Comparison of ENCODE assay signal across 8 cellular contexts in the genomic region with DNA sequence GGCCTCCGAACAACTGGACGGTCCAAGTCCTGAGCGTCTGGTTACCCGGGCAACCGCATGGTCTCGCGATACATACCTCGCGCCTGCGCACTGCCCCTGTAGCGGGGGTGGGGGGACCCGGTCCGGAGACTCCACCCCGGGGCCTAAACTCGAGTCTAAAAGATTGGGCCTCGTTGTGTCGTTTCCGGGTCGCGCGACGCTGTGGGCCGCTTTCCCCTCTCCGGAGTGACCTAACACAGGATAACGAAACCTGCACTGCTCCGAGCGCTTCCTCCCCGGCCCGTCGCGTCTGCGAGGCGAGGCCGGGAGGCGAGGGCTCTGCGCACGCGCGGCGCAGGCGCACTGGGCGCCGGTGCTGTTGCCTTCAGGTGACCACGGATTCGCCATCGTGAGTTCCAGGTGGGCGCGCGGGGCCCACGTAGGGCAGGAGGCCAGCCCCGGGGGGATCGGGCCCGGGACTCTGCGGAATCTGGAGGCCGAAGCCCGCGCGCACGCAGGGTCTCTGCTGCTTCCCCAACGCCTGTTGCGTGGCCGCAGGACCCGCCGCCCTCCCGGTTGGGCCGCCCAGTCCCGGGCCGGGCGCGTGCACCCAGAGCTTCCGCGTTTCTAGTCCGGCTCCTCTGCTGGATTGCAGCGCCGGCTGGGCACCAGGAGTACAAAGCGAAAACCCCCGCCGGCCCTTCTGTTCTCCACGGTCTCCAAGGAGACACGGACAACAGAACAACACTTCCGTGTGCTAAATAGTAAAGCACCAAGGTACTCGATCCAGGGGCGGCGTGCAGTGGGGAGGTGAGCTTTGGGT. TPM values are rescaled to one million over a fixed set of nuclear protein-coding genes. Genes with fewer than 3 reads are reported as not detected.
DNase-seq lines count a peak whose midpoint lies in the region; ATAC-seq and TF ChIP-seq lines count a peak whose summit lies in the region.

Gene RPP38, plus strand, starts transcription at position 345 of the 802 bp plus-strand sequence. CDS start 5,960 bp downstream, outside the sequence.

- H3K4me2 ChIP-seq in osteoblast (ENCODE audit: insufficient read depth, low read length) = peak within 1 kb of the TSS; percentile 100

- peaks cover 2% of the 10 kb centered on the region for H3K36me3 Mint-ChIP-seq in activated naive CD8-positive, alpha-beta T cell
- H3K36me3 Mint-ChIP-seq in glutamatergic neuron (ENCODE audit: unreplicated experiment) = no peaks in the 10 kb centered on the region

- TF ChIP-seq CTCF in glutamatergic neuron (IDR thresholded peaks at IDR 0.05; ENCODE audit: partially characterized antibody, unreplicated experiment) (no peak), osteoblast (IDR thresholded peaks at IDR 0.05; ENCODE audit: extremely low read depth, low read depth, low read length) (no peak), testis (IDR thresholded peaks at IDR 0.05) (peak in 1 of 3 experiments; percentile 3)

- H3K4me1 Mint-ChIP-seq in activated naive CD8-positive, alpha-beta T cell (ENCODE audit: low read depth) = peaks cover 29% of the 10 kb centered on the region
- H3K4me1 Mint-ChIP-seq in glutamatergic neuron (ENCODE audit: low read depth, unreplicated experiment) = peaks cover 3% of the 10 kb centered on the region

- peak; percentile 92 for DNase-seq in NCI-H1092 treated with DMSO at 0.1 percent for 48 hours (lab: John Stamatoyannopoulos, UW)
- peak; percentile 53 for DNase-seq in SKM-1 treated with dmso at 0.1 percent for 144 hours (lab: John Stamatoyannopoulos, UW; ENCODE audit: unreplicated experiment)
- peak; percentile 98 for DNase-seq in glutamatergic neuron
- DNase-seq in osteoblast (ENCODE audit: insufficient read length, low spot score, missing footprints) = peak; percentile 99
- DNase-seq in testis = peak; percentile 97

- H3K9me3 ChIP-seq in osteoblast (ENCODE audit: low read depth, low read length) (no peaks in the 10 kb centered on the region), testis (no peaks in the 10 kb centered on the region)

- H3K4me3 ChIP-seq in osteoblast (ENCODE audit: insufficient read depth, low read length) (peak within 1 kb of the TSS; percentile 90), testis (peak within 1 kb of the TSS; percentile 81 to 93)

- H3K27me3 Mint-ChIP-seq in activated naive CD8-positive, alpha-beta T cell = no peaks in the 10 kb centered on the region
- peaks cover 2% of the 10 kb centered on the region for H3K27me3 Mint-ChIP-seq in glutamatergic neuron (ENCODE audit: unreplicated experiment)

- H3K36me3 ChIP-seq in osteoblast (ENCODE audit: insufficient read depth, low read length) (peaks cover 10% of the 10 kb centered on the region), testis (ENCODE audit: low read depth, missing control alignments) (no peaks in the 10 kb centered on the region)

- peak within 1 kb of the TSS; percentile 91 for H3K27ac ChIP-seq in osteoblast (ENCODE audit: low read depth, low read length)
- peak within 1 kb of the TSS; percentile 94 to 98 for H3K27ac ChIP-seq in testis

- H3K27me3 ChIP-seq in osteoblast (ENCODE audit: insufficient read depth, low read length) = no peaks in the 10 kb centered on the region
- H3K27me3 ChIP-seq in testis = no peaks in the 10 kb centered on the region

- peak within 1 kb of the TSS; percentile 99 for H3K4me3 Mint-ChIP-seq in activated naive CD8-positive, alpha-beta T cell
- peak within 1 kb of the TSS; percentile 100 for H3K4me3 Mint-ChIP-seq in glutamatergic neuron (ENCODE audit: unreplicated experiment)

- peak within 1 kb of the TSS; percentile 98 for H3K27ac Mint-ChIP-seq in activated naive CD8-positive, alpha-beta T cell
- peak within 1 kb of the TSS; percentile 99 for H3K27ac Mint-ChIP-seq in glutamatergic neuron (ENCODE audit: unreplicated experiment)

- H3K79me2 ChIP-seq in osteoblast (ENCODE audit: insufficient read depth, low read length) = peaks cover 47% of the 10 kb centered on the region

- H3K9me3 Mint-ChIP-seq in activated naive CD8-positive, alpha-beta T cell (ENCODE audit: low read depth) = no peaks in the 10 kb centered on the region
- peaks cover 15% of the 10 kb centered on the region for H3K9me3 Mint-ChIP-seq in glutamatergic neuron (ENCODE audit: unreplicated experiment)

- H3K4me1 ChIP-seq in osteoblast (ENCODE audit: insufficient read depth, low read length) (peaks cover 12% of the 10 kb centered on the region), testis (peaks cover 7% of the 10 kb centered on the region)

- peak; percentile 79 for ATAC-seq in HG02623 (IDR thresholded peaks at IDR 0.05; ENCODE audit: unreplicated experiment)

- peaks cover 12% of the 10 kb centered on the region for H4K20me1 ChIP-seq in osteoblast (ENCODE audit: insufficient read depth, low read length)

- TF ChIP-seq POLR2A in GM10847 (IDR thresholded peaks at IDR 0.05; ENCODE audit: extremely low read depth, insufficient read length) = peak; percentile 86
- TF ChIP-seq POLR2A in testis (IDR thresholded peaks at IDR 0.05) = no peak

- intact Hi-C loops in testis (cut with DNase I; ENCODE audit: low total_unique reads) = loop anchor here (10.0 kb wide), 1 partner anchor 142 kb away; the partner anchor contains the start of genes DCLRE1C and MEIG1

- WGBS in testis, 2 donors = 1 to 2% methylated on average over 7 to 74 of the region's 84 CpGs

- peak within 1 kb of the TSS; percentile 96 for H2AFZ ChIP-seq in osteoblast (ENCODE audit: low read length)

RNA-seq across cellular contexts. Expression of gene RPP38, which starts in this region (rescaled TPM):
- 11.6 TPM for total RNA-seq in glutamatergic neuron (ENCODE audit: unreplicated experiment)
- 13.8 and 16.6 TPM in 2 replicates for total RNA-seq in osteoblast
- 10 to 100 TPM; 30.3 to 41.4 TPM for total RNA-seq in testis
- 73.4 TPM for polyA plus RNA-seq in testis (ENCODE audit: insufficient read depth, low read depth, low replicate concordance)

Comparison
In these comparisons a context has a peak if more than half of its experiments do, and no peak if none do; other contexts are left out.
1. Peak in every context shown above with its lines: DNase-seq, ATAC-seq, H3K4me3 ChIP-seq and H3K27ac ChIP-seq.